21 cellular contexts compared by ENCODE assay signal in genomic region chr17:37148171-37148570, GRCh38.
DNase-seq lines count a peak whose midpoint lies in the region; ATAC-seq and TF ChIP-seq lines count a peak whose summit lies in the region.
"Had no signal": no experiment of that assay in that cellular context is flagged by ENCODE, and none has a peak within 500 bp of the region (broad histone marks: within the 10 kb centered on the region; RNA-seq: fewer than 3 reads in every experiment).

No MANE protein-coding gene starts in this region.

- peaks cover 9% of the 10 kb centered on the region for H3K4me1 ChIP-seq in foreskin keratinocyte
- H3K4me1 ChIP-seq: body of pancreas, pancreas had no signal

- H3K9me3 Mint-ChIP-seq in progenitor cell of endocrine pancreas (ENCODE audit: low read depth): no peaks in the 10 kb centered on the region
- H3K9me3 Mint-ChIP-seq in activated naive CD4-positive, alpha-beta T cell treated with anti-CD3 and anti-CD28 coated beads, Interleukin-2, amount 50 U/mL, for 72 hours: no peaks in the 10 kb centered on the region
- H3K9me3 Mint-ChIP-seq: activated T-helper 1 cell treated with anti-CD3 and anti-CD28 coated beads, Interleukin-12 subunit alpha, Interleukin-12 subunit beta, Interleukin-2, Interleukin-4 antibody, amounts not matched to agents 30 ng/mL and 10 ng/mL and 1 ng/mL, durations not matched to agents 14 hours and 24 hours and 36 hours; CD8-positive, alpha-beta T cell; natural killer cell; stimulated activated naive B cell treated with anti-CD40 and anti-IgM and Interleukin-4, amounts not matched to agents 10 μg/mL and 1 μg/mL and 100 μg/mL, for 72 hours had no signal

- no peak overlapping the region for H3K4me3 Mint-ChIP-seq in progenitor cell of endocrine pancreas (ENCODE audit: low read depth)
- H3K4me3 Mint-ChIP-seq: activated naive CD8-positive, alpha-beta T cell; activated T-helper 1 cell treated with anti-CD3 and anti-CD28 coated beads, Interleukin-12 subunit alpha, Interleukin-12 subunit beta, Interleukin-2, Interleukin-4 antibody, amounts not matched to agents 30 ng/mL and 10 ng/mL and 1 ng/mL, durations not matched to agents 14 hours and 24 hours and 36 hours; CD8-positive, alpha-beta T cell; natural killer cell; stimulated activated naive B cell treated with anti-CD40 and anti-IgM and Interleukin-4, amounts not matched to agents 10 μg/mL and 1 μg/mL and 100 μg/mL, for 72 hours had no signal

- H3K4me3 ChIP-seq in LNCaP clone FGC (ENCODE audit: low read depth, low read length) (peak overlapping the region; percentile 34), fibroblast of pulmonary artery (replicated peaks; ENCODE audit: low read depth, low read length) (no peak overlapping the region)
- H3K4me3 ChIP-seq: body of pancreas, pancreas had no signal

- no peak overlapping the region for H3K27ac ChIP-seq in foreskin keratinocyte
- H3K27ac ChIP-seq: body of pancreas, pancreas had no signal

- H3K27me3 ChIP-seq in foreskin keratinocyte: no peaks in the 10 kb centered on the region
- H3K27me3 ChIP-seq: body of pancreas, pancreas had no signal

- peaks cover 18% of the 10 kb centered on the region for H3K4me1 Mint-ChIP-seq in progenitor cell of endocrine pancreas (ENCODE audit: low read depth)

- TF ChIP-seq CTCF in LNCaP clone FGC (IDR thresholded peaks at IDR 0.05; ENCODE audit: control insufficient read depth, extremely low read depth, insufficient read depth): no peak
- TF ChIP-seq CTCF in fibroblast of pulmonary artery (IDR thresholded peaks at IDR 0.05; ENCODE audit: low read length, missing control alignments): no peak
- no peak for TF ChIP-seq CTCF in progenitor cell of endocrine pancreas (IDR thresholded peaks at IDR 0.05; ENCODE audit: unreplicated experiment)
- no peak for TF ChIP-seq CTCF in foreskin keratinocyte (conservative IDR thresholded peaks at IDR 0.05)

- peak overlapping the region; percentile 38 for H3K27ac Mint-ChIP-seq in progenitor cell of endocrine pancreas
- no peak overlapping the region for H3K27ac Mint-ChIP-seq in activated naive CD4-positive, alpha-beta T cell treated with anti-CD3 and anti-CD28 coated beads, Interleukin-2, amount 50 U/mL, for 72 hours
- H3K27ac Mint-ChIP-seq: activated T-helper 1 cell treated with anti-CD3 and anti-CD28 coated beads, Interleukin-12 subunit alpha, Interleukin-12 subunit beta, Interleukin-2, Interleukin-4 antibody, amounts not matched to agents 30 ng/mL and 10 ng/mL and 1 ng/mL, durations not matched to agents 14 hours and 24 hours and 36 hours; CD8-positive, alpha-beta T cell; natural killer cell; stimulated activated naive B cell treated with anti-CD40 and anti-IgM and Interleukin-4, amounts not matched to agents 10 μg/mL and 1 μg/mL and 100 μg/mL, for 72 hours had no signal

- ATAC-seq in foreskin keratinocyte (no peak), GM19452 (IDR thresholded peaks at IDR 0.05; ENCODE audit: unreplicated experiment) (no peak)
- no peak for ATAC-seq in activated naive CD4-positive, alpha-beta T cell treated with anti-CD3 and anti-CD28 coated beads, Interleukin-2, amount 50 U/mL, for 72 hours
- ATAC-seq: body of pancreas, natural killer cell had no signal

- H3K27me3 Mint-ChIP-seq in progenitor cell of endocrine pancreas: no peaks in the 10 kb centered on the region
- H3K27me3 Mint-ChIP-seq: activated naive CD8-positive, alpha-beta T cell; stimulated activated naive B cell treated with anti-CD40 and anti-IgM and Interleukin-4, amounts not matched to agents 10 μg/mL and 1 μg/mL and 100 μg/mL, for 72 hours had no signal

- peaks cover 15% of the 10 kb centered on the region for H3K36me3 Mint-ChIP-seq in progenitor cell of endocrine pancreas (ENCODE audit: insufficient read depth)
- H3K36me3 Mint-ChIP-seq in activated naive CD4-positive, alpha-beta T cell treated with anti-CD3 and anti-CD28 coated beads, Interleukin-2, amount 50 U/mL, for 72 hours: peaks cover 18 to 24% of the 10 kb centered on the region in 2 donors
- H3K36me3 Mint-ChIP-seq: natural killer cell had no signal

- DNase-seq in LNCaP clone FGC (ENCODE audit: low read depth) (peak; percentile 55), astrocyte of the hippocampus (ENCODE audit: low read depth, low spot score) (peak; percentile 56), fibroblast of pulmonary artery (ENCODE audit: low read depth) (peak; percentile 33), progenitor cell of endocrine pancreas (ENCODE audit: low spot score, unreplicated experiment) (no peak), foreskin keratinocyte (no peak), epidermal melanocyte (ENCODE audit: insufficient read length, low spot score) (no peak)
- no peak for DNase-seq in activated naive CD4-positive, alpha-beta T cell treated with anti-CD3 and anti-CD28 coated beads, Interleukin-2, amount 50 U/mL, for 72 hours (ENCODE audit: low spot score in 2 of 2)
- DNase-seq: activated CD4-positive, alpha-beta T cell treated with anti-CD3 and anti-CD28 coated beads for 4 hours; body of pancreas; CD8-positive, alpha-beta T cell; KG1; mesendoderm; natural killer cell; NCI-H1105; NCI-H524; pancreas; stimulated activated CD4-positive, alpha-beta T cell treated with anti-CD3 and anti-CD28 coated beads, Interleukin-1b, Interleukin-23, amount 100 ng/mL, for 48 hours; stimulated activated naive B cell treated with anti-CD40 and anti-IgM and Interleukin-4, amounts not matched to agents 10 μg/mL and 1 μg/mL and 100 μg/mL, for 72 hours had no signal

Comparison
In these comparisons a context has a peak if more than half of its experiments do, and no peak if none do; other contexts are left out.
1. DNase-seq: peak in LNCaP clone FGC (single experiment), astrocyte of the hippocampus (single experiment) and fibroblast of pulmonary artery (single experiment); none in progenitor cell of endocrine pancreas (single experiment), foreskin keratinocyte (0 of 2), epidermal melanocyte (single experiment) and activated naive CD4-positive, alpha-beta T cell treated with anti-CD3 and anti-CD28 coated beads, Interleukin-2, amount 50 U/mL, for 72 hours (0 of 2).